13 cellular contexts compared by ENCODE assay signal in genomic region chr16:535446-536405, GRCh38. TPM values are rescaled to one million over a fixed set of nuclear protein-coding genes. Genes with fewer than 3 reads are reported as not detected.
A peak's percentile ranks its signal among the peaks of the same experiment; 100 is the strongest.
DNase-seq lines count a peak whose midpoint lies in the region; ATAC-seq and TF ChIP-seq lines count a peak whose summit lies in the region.
"Had no signal": no experiment of that assay in that cellular context is flagged by ENCODE, and none has a peak within 500 bp of the region (broad histone marks: within the 10 kb centered on the region; RNA-seq: fewer than 3 reads in every experiment).

No MANE protein-coding gene starts in this region.

- H3K79me2 ChIP-seq in MM.1S (ENCODE audit: low read length): peaks cover 94% of the 10 kb centered on the region

- H3K4me2 ChIP-seq in MM.1S (ENCODE audit: low read depth, low read length): no peak overlapping the region

- intact Hi-C loops in activated CD8-positive, alpha-beta T cell treated with anti-CD3 and anti-CD28 coated beads for 36 hours (cut with micrococcal nuclease): no loop called here

- POLR2A ChIA-PET in activated CD8-positive, alpha-beta T cell treated with anti-CD3 and anti-CD28 coated beads for 36 hours (lab: Charles Lee): no interaction called here
- POLR2A ChIA-PET in activated CD8-positive, alpha-beta T cell treated with anti-CD3 and anti-CD28 coated beads, Interleukin-2, amount 10 ng/mL, durations not matched to agents 7 days and 5 days (lab: Charles Lee): interaction anchor here (0.7 to 0.8 kb wide), 2 partner anchors 23 to 482 kb away, joined by 3 to 5 read pairs; partner anchors contain the start of gene POLR3K

- no peaks in the 10 kb centered on the region for H4K20me1 ChIP-seq in MM.1S (ENCODE audit: insufficient read depth, low read length)

- H3K9me3 ChIP-seq in RWPE2 (ENCODE audit: severe bottlenecking) (no peaks in the 10 kb centered on the region), gastroesophageal sphincter (no peaks in the 10 kb centered on the region), MM.1S (replicated peaks; ENCODE audit: insufficient read depth, low read length) (no peaks in the 10 kb centered on the region)

- H3K4me1 Mint-ChIP-seq in activated CD8-positive, alpha-beta T cell treated with anti-CD3 and anti-CD28 coated beads for 36 hours (ENCODE audit: low read depth): no peaks in the 10 kb centered on the region
- no peaks in the 10 kb centered on the region for H3K4me1 Mint-ChIP-seq in activated CD8-positive, alpha-beta T cell treated with anti-CD3 and anti-CD28 coated beads, Interleukin-2, amount 10 ng/mL, durations not matched to agents 7 days and 5 days (ENCODE audit: low read depth)
- H3K4me1 Mint-ChIP-seq: endodermal cell; stimulated activated memory B cell treated with anti-CD40 and anti-IgM and Interleukin-4, amounts not matched to agents 10 μg/mL and 1 μg/mL and 100 μg/mL, for 72 hours had no signal

- no peak for TF ChIP-seq POLR2A in gastroesophageal sphincter (IDR thresholded peaks at IDR 0.05)

- no peaks in the 10 kb centered on the region for H3K9me3 Mint-ChIP-seq in activated CD8-positive, alpha-beta T cell treated with anti-CD3 and anti-CD28 coated beads for 36 hours
- H3K9me3 Mint-ChIP-seq in activated CD8-positive, alpha-beta T cell treated with anti-CD3 and anti-CD28 coated beads, Interleukin-2, amount 10 ng/mL, durations not matched to agents 7 days and 5 days (ENCODE audit: insufficient read depth): no peaks in the 10 kb centered on the region
- H3K9me3 Mint-ChIP-seq: endodermal cell; stimulated activated memory B cell treated with anti-CD40 and anti-IgM and Interleukin-4, amounts not matched to agents 10 μg/mL and 1 μg/mL and 100 μg/mL, for 72 hours had no signal

- H3K9me2 ChIP-seq in MM.1S (replicated peaks; ENCODE audit: insufficient read depth, low read length): no peaks in the 10 kb centered on the region

- H3K9ac ChIP-seq in MM.1S (ENCODE audit: low read length): no peak overlapping the region

- H3K36me3 Mint-ChIP-seq in activated CD8-positive, alpha-beta T cell treated with anti-CD3 and anti-CD28 coated beads for 36 hours (ENCODE audit: low read depth): peaks cover 3% of the 10 kb centered on the region
- H3K36me3 Mint-ChIP-seq in activated CD8-positive, alpha-beta T cell treated with anti-CD3 and anti-CD28 coated beads, Interleukin-2, amount 10 ng/mL, durations not matched to agents 7 days and 5 days (ENCODE audit: low read depth): peaks cover 10% of the 10 kb centered on the region
- H3K36me3 Mint-ChIP-seq: stimulated activated memory B cell treated with anti-CD40 and anti-IgM and Interleukin-4, amounts not matched to agents 10 μg/mL and 1 μg/mL and 100 μg/mL, for 72 hours had no signal

- no peak for TF ChIP-seq CTCF in activated CD8-positive, alpha-beta T cell treated with anti-CD3 and anti-CD28 coated beads for 36 hours (IDR thresholded peaks at IDR 0.05)
- TF ChIP-seq CTCF in RWPE2 (IDR thresholded peaks at IDR 0.05; ENCODE audit: poor library complexity, severe bottlenecking): no peak
- TF ChIP-seq CTCF in gastroesophageal sphincter (IDR thresholded peaks at IDR 0.05): no peak
- TF ChIP-seq CTCF in MM.1S (IDR thresholded peaks at IDR 0.05; ENCODE audit: low read length): no peak

- CTCF ChIA-PET in activated CD8-positive, alpha-beta T cell treated with anti-CD3 and anti-CD28 coated beads for 36 hours (lab: Charles Lee): no interaction called here
- CTCF ChIA-PET in activated CD8-positive, alpha-beta T cell treated with anti-CD3 and anti-CD28 coated beads, Interleukin-2, amount 10 ng/mL, durations not matched to agents 7 days and 5 days (lab: Charles Lee): no interaction called here

- H3K27ac ChIP-seq in RWPE2 (ENCODE audit: poor library complexity, severe bottlenecking): peak overlapping the region; percentile 2
- H3K27ac ChIP-seq in gastroesophageal sphincter: no peak overlapping the region
- no peak overlapping the region for H3K27ac ChIP-seq in MM.1S (ENCODE audit: low read length)

- no peak for ATAC-seq in activated CD8-positive, alpha-beta T cell treated with anti-CD3 and anti-CD28 coated beads for 36 hours
- no peak for ATAC-seq in activated CD8-positive, alpha-beta T cell treated with anti-CD3 and anti-CD28 coated beads, Interleukin-2, amount 10 ng/mL, durations not matched to agents 7 days and 5 days
- peak; percentile 92 for ATAC-seq in RWPE2 (ENCODE audit: low read depth)
- peak; percentile 56 for ATAC-seq in gastroesophageal sphincter
- ATAC-seq in GM21360 (IDR thresholded peaks at IDR 0.05; ENCODE audit: unreplicated experiment): no peak
- ATAC-seq in GM21423 (IDR thresholded peaks at IDR 0.05; ENCODE audit: unreplicated experiment): no peak
- ATAC-seq: stimulated activated memory B cell treated with anti-CD40 and anti-IgM and Interleukin-4, amounts not matched to agents 10 μg/mL and 1 μg/mL and 100 μg/mL, for 72 hours had no signal

- peaks cover 8% of the 10 kb centered on the region for H3K4me1 ChIP-seq in RWPE2 (ENCODE audit: insufficient read depth, poor library complexity, severe bottlenecking)
- H3K4me1 ChIP-seq in gastroesophageal sphincter: peaks cover 0 to 31% (median 0%) of the 10 kb centered on the region in 3 donors
- H3K4me1 ChIP-seq in MM.1S (ENCODE audit: low read length): no peaks in the 10 kb centered on the region

- no peak for TF ChIP-seq EP300 in gastroesophageal sphincter (IDR thresholded peaks at IDR 0.05)

- H3K27me3 ChIP-seq in RWPE2 (ENCODE audit: insufficient read depth, poor library complexity, severe bottlenecking): no peaks in the 10 kb centered on the region
- no peaks in the 10 kb centered on the region for H3K27me3 ChIP-seq in gastroesophageal sphincter
- H3K27me3 ChIP-seq in MM.1S (replicated peaks; ENCODE audit: insufficient read depth, low read length): no peaks in the 10 kb centered on the region

- DNase-seq in activated CD8-positive, alpha-beta T cell treated with anti-CD3 and anti-CD28 coated beads for 36 hours: peak; percentile 27
- DNase-seq in activated CD8-positive, alpha-beta T cell treated with anti-CD3 and anti-CD28 coated beads, Interleukin-2, amount 10 ng/mL, durations not matched to agents 7 days and 5 days: no peak
- DNase-seq in RWPE2 (ENCODE audit: low spot score) (no peak), stromal cell of bone marrow (ENCODE audit: low read depth) (peak; percentile 57), MM.1S (no peak)
- DNase-seq: activated CD8-positive, alpha-beta memory T cell treated with anti-CD3 and anti-CD28 coated beads for 24 hours; endodermal cell; NCI-H510A treated with DMSO at 0.1 percent for 48 hours; nucleus accumbens had no signal

- peaks cover 24% of the 10 kb centered on the region for H3K36me3 ChIP-seq in RWPE2 (ENCODE audit: low read depth)
- peaks cover 0 to 69% of the 10 kb centered on the region in 2 donors for H3K36me3 ChIP-seq in gastroesophageal sphincter
- H3K36me3 ChIP-seq in MM.1S (replicated peaks; ENCODE audit: insufficient read depth, low read length): no peaks in the 10 kb centered on the region

- H3K27ac Mint-ChIP-seq in activated CD8-positive, alpha-beta T cell treated with anti-CD3 and anti-CD28 coated beads for 36 hours: no peak overlapping the region
- no peak overlapping the region for H3K27ac Mint-ChIP-seq in activated CD8-positive, alpha-beta T cell treated with anti-CD3 and anti-CD28 coated beads, Interleukin-2, amount 10 ng/mL, durations not matched to agents 7 days and 5 days
- H3K27ac Mint-ChIP-seq: endodermal cell; stimulated activated memory B cell treated with anti-CD40 and anti-IgM and Interleukin-4, amounts not matched to agents 10 μg/mL and 1 μg/mL and 100 μg/mL, for 72 hours had no signal

- H3K4me3 Mint-ChIP-seq in activated CD8-positive, alpha-beta T cell treated with anti-CD3 and anti-CD28 coated beads for 36 hours: no peak overlapping the region
- H3K4me3 Mint-ChIP-seq in activated CD8-positive, alpha-beta T cell treated with anti-CD3 and anti-CD28 coated beads, Interleukin-2, amount 10 ng/mL, durations not matched to agents 7 days and 5 days: no peak overlapping the region
- H3K4me3 Mint-ChIP-seq: endodermal cell; stimulated activated memory B cell treated with anti-CD40 and anti-IgM and Interleukin-4, amounts not matched to agents 10 μg/mL and 1 μg/mL and 100 μg/mL, for 72 hours had no signal

- WGBS in gastroesophageal sphincter (ENCODE audit: low coverage in 1 of 2), 2 donors: 97 to 100% methylated on average over 2 to 5 of the region's 39 CpGs

- no peak overlapping the region for H3K4me3 ChIP-seq in RWPE2 (ENCODE audit: severe bottlenecking)
- H3K4me3 ChIP-seq in gastroesophageal sphincter: no peak overlapping the region
- no peak overlapping the region for H3K4me3 ChIP-seq in MM.1S (ENCODE audit: low read length)

- H3F3A ChIP-seq in MM.1S (ENCODE audit: insufficient read depth, low read length): no peaks in the 10 kb centered on the region

- H2AFZ ChIP-seq in MM.1S (ENCODE audit: low read length): no peak overlapping the region

- no peaks in the 10 kb centered on the region for H3K27me3 Mint-ChIP-seq in activated CD8-positive, alpha-beta T cell treated with anti-CD3 and anti-CD28 coated beads for 36 hours
- no peaks in the 10 kb centered on the region for H3K27me3 Mint-ChIP-seq in activated CD8-positive, alpha-beta T cell treated with anti-CD3 and anti-CD28 coated beads, Interleukin-2, amount 10 ng/mL, durations not matched to agents 7 days and 5 days (ENCODE audit: low read depth)
- H3K27me3 Mint-ChIP-seq: stimulated activated memory B cell treated with anti-CD40 and anti-IgM and Interleukin-4, amounts not matched to agents 10 μg/mL and 1 μg/mL and 100 μg/mL, for 72 hours had no signal

RNA-seq across cellular contexts. Expression of gene CAPN15, which starts 8.2 kb away (rescaled TPM):
- 10 to 100 TPM; 76.4 to 81.2 TPM for total RNA-seq in activated CD8-positive, alpha-beta T cell treated with anti-CD3 and anti-CD28 coated beads for 36 hours
- 10 to 100 TPM; 85.3 to 93.0 TPM for total RNA-seq in activated CD8-positive, alpha-beta T cell treated with anti-CD3 and anti-CD28 coated beads, Interleukin-2, amount 10 ng/mL, durations not matched to agents 7 days and 5 days
- 10 to 100 TPM; 21.8 to 42.7 (median 29.2) TPM for total RNA-seq in gastroesophageal sphincter

RNA-seq across cellular contexts. Expression of gene PRR35, which starts 24.5 kb away (rescaled TPM):
- total RNA-seq in activated CD8-positive, alpha-beta T cell treated with anti-CD3 and anti-CD28 coated beads for 36 hours: not detected
- not detected for total RNA-seq in activated CD8-positive, alpha-beta T cell treated with anti-CD3 and anti-CD28 coated beads, Interleukin-2, amount 10 ng/mL, durations not matched to agents 7 days and 5 days
- total RNA-seq in gastroesophageal sphincter: not detected

RNA-seq across cellular contexts. Expression of gene NHLRC4, which starts 31.1 kb away (rescaled TPM):
- under 1 TPM; 0.41 to 0.72 TPM for total RNA-seq in activated CD8-positive, alpha-beta T cell treated with anti-CD3 and anti-CD28 coated beads for 36 hours
- 1 to 10 TPM; 1.6 TPM for total RNA-seq in activated CD8-positive, alpha-beta T cell treated with anti-CD3 and anti-CD28 coated beads, Interleukin-2, amount 10 ng/mL, durations not matched to agents 7 days and 5 days
- total RNA-seq in gastroesophageal sphincter: 1 to 10 TPM in 2 of 4 donors, under 1 TPM in 2; 0.47 to 2.9 (median 0.87) TPM

RNA-seq across cellular contexts. Expression of gene PIGQ, which starts 34.0 kb away (rescaled TPM):
- 10 to 100 TPM; 18.5 to 18.6 TPM for total RNA-seq in activated CD8-positive, alpha-beta T cell treated with anti-CD3 and anti-CD28 coated beads for 36 hours
- total RNA-seq in activated CD8-positive, alpha-beta T cell treated with anti-CD3 and anti-CD28 coated beads, Interleukin-2, amount 10 ng/mL, durations not matched to agents 7 days and 5 days: 10 to 100 TPM; 41.2 to 43.0 TPM
- total RNA-seq in gastroesophageal sphincter: 10 to 100 TPM; 30.4 to 42.4 (median 36.8) TPM

RNA-seq across cellular contexts. Expression of gene RAB40C, which starts 54.1 kb away (rescaled TPM):
- total RNA-seq in activated CD8-positive, alpha-beta T cell treated with anti-CD3 and anti-CD28 coated beads for 36 hours: 1 to 10 TPM; 8.1 to 8.8 TPM
- 10 to 100 TPM; 13.1 to 15.0 TPM for total RNA-seq in activated CD8-positive, alpha-beta T cell treated with anti-CD3 and anti-CD28 coated beads, Interleukin-2, amount 10 ng/mL, durations not matched to agents 7 days and 5 days
- 10 to 100 TPM; 17.7 to 28.3 (median 22.1) TPM for total RNA-seq in gastroesophageal sphincter

Comparison
In these comparisons a context has a peak if more than half of its experiments do, and no peak if none do; other contexts are left out.
1. DNase-seq: peak in activated CD8-positive, alpha-beta T cell treated with anti-CD3 and anti-CD28 coated beads for 36 hours (single experiment) and stromal cell of bone marrow (single experiment); none in activated CD8-positive, alpha-beta T cell treated with anti-CD3 and anti-CD28 coated beads, Interleukin-2, amount 10 ng/mL, durations not matched to agents 7 days and 5 days (single experiment), RWPE2 (single experiment) and MM.1S (single experiment).
2. ATAC-seq: peak in RWPE2 (single experiment) and gastroesophageal sphincter (single experiment); none in activated CD8-positive, alpha-beta T cell treated with anti-CD3 and anti-CD28 coated beads for 36 hours (single experiment), activated CD8-positive, alpha-beta T cell treated with anti-CD3 and anti-CD28 coated beads, Interleukin-2, amount 10 ng/mL, durations not matched to agents 7 days and 5 days (single experiment), GM21360 (single experiment) and GM21423 (single experiment).